In the genomic region with DNA sequence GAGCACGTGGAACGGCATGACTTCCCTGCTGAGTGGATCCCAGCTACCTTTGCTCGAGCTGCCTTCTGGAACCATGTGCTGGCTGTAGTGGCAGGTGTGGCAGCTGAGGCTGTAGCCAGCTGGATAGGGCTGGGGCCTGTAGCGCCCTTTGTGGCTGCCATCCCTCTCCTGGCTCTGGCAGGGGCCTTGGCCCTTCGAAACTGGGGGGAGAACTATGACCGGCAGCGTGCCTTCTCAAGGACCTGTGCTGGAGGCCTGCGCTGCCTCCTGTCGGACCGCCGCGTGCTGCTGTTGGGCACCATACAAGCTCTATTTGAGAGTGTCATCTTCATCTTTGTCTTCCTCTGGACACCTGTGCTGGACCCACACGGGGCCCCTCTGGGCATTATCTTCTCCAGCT, we compare ENCODE assay signal across 7 cellular contexts. TPM values are rescaled to one million over a fixed set of nuclear protein-coding genes. Genes with fewer than 3 reads are reported as not detected.
DNase-seq lines count a peak whose midpoint lies in the region; ATAC-seq and TF ChIP-seq lines count a peak whose summit lies in the region.

No MANE protein-coding gene starts in this region.

- TF ChIP-seq CTCF in RWPE1 (conservative IDR thresholded peaks at IDR 0.05; ENCODE audit: low read depth) (no peak), epithelial cell of proximal tubule (conservative IDR thresholded peaks at IDR 0.05; ENCODE audit: low read depth, low read length) (no peak)

- H3K79me2 ChIP-seq in GM23248 (ENCODE audit: insufficient read depth), result peaks cover 37% of the 10 kb centered on the region

- H4K20me1 ChIP-seq in GM23248 (ENCODE audit: insufficient read depth), result no peaks in the 10 kb centered on the region

- H3K36me3 ChIP-seq in GM23248 (ENCODE audit: low read depth), result no peaks in the 10 kb centered on the region
- peaks cover 12 to 24% (median 19%) of the 10 kb centered on the region in 3 donors for H3K36me3 ChIP-seq in skeletal muscle tissue (ENCODE audit: control insufficient read depth in 3 of 3, insufficient read depth in 3 of 3, low read length in 3 of 3)

- POLR2A ChIA-PET in RWPE1 (lab: Yijun Ruan, JAX; ENCODE audit: low non-redundant PET), result no interaction called here

- peaks cover 19% of the 10 kb centered on the region for H3K4me1 ChIP-seq in GM23248 (ENCODE audit: insufficient read depth)
- peaks cover 23 to 35% (median 27%) of the 10 kb centered on the region in 3 donors for H3K4me1 ChIP-seq in skeletal muscle tissue (ENCODE audit: control insufficient read depth in 3 of 3, insufficient read depth in 3 of 3, low read length in 3 of 3)

- H2AFZ ChIP-seq in GM23248, result no peak overlapping the region

- DNase-seq in GM23248, result no peak
- no peak for DNase-seq in RWPE1 (ENCODE audit: low spot score)
- DNase-seq in epithelial cell of proximal tubule (ENCODE audit: low read depth), result no peak
- no peak for DNase-seq in ACHN
- DNase-seq in SW 1271 (lab: John Stamatoyannopoulos, UW), result no peak

- 85 to 88% methylated on average over 13 of the region's 13 CpGs for WGBS in GM23248 (ENCODE audit: low coverage in 1 of 2, low lambda C conversion rate in 2 of 2, missing lambda C conversion rate in 2 of 2), 2 experiments

- no peak overlapping the region for H3K27ac ChIP-seq in GM23248
- peak overlapping the region; percentile 88 for H3K27ac ChIP-seq in RWPE1
- no peak overlapping the region for H3K27ac ChIP-seq in skeletal muscle tissue (ENCODE audit: low read depth, low read length)

- H3K9me2 ChIP-seq in GM23248 (ENCODE audit: insufficient read depth), result no peaks in the 10 kb centered on the region

- H3K9ac ChIP-seq in GM23248 (peak overlapping the region; percentile 91; the same call in 1 of the 2 replicates), skeletal muscle tissue (ENCODE audit: low read depth in 1 of 3, low read length in 3 of 3) (no peak overlapping the region)

- H3K4me3 ChIP-seq in GM23248, result peak overlapping the region; percentile 89
- peak overlapping the region; percentile 88 for H3K4me3 ChIP-seq in epithelial cell of proximal tubule (ENCODE audit: low read depth, low read length)
- H3K4me3 ChIP-seq in skeletal muscle tissue (ENCODE audit: low read length in 3 of 3), result peak overlapping the region; percentile 91 to 95 (median 95)

- H3K9me3 ChIP-seq in GM23248 (ENCODE audit: low read depth), result no peaks in the 10 kb centered on the region
- no peaks in the 10 kb centered on the region for H3K9me3 ChIP-seq in skeletal muscle tissue (ENCODE audit: control insufficient read depth in 3 of 3, low read length in 3 of 3)

- CTCF ChIA-PET in RWPE1 (lab: Yijun Ruan, JAX), result no interaction called here

- in situ Hi-C loops in GM23248 (cut with MboI), result no loop called here
- in situ Hi-C loops in ACHN (cut with HindIII; ENCODE audit: low pct_ligation_motif_present, low pct_unique_long_range_greater_than_20kb, low sequenced_read_pairs), result no loop called here

- peak overlapping the region; percentile 89 for H3K4me2 ChIP-seq in GM23248 (ENCODE audit: unreplicated experiment)

- no peak for ATAC-seq in GM21576 (IDR thresholded peaks at IDR 0.05; ENCODE audit: unreplicated experiment)

- H3K27me3 ChIP-seq in GM23248 (replicated peaks; ENCODE audit: insufficient read depth), result no peaks in the 10 kb centered on the region
- no peaks in the 10 kb centered on the region for H3K27me3 ChIP-seq in skeletal muscle tissue (ENCODE audit: control insufficient read depth in 3 of 3, insufficient read depth in 3 of 3, low read length in 3 of 3)

- H3F3A ChIP-seq in GM23248 (ENCODE audit: insufficient read depth), result peaks cover 15% of the 10 kb centered on the region

RNA-seq across cellular contexts. Expression of gene ESPL1, which starts 14.8 kb away (rescaled TPM):
- 5.6 and 8.5 TPM in 2 replicates for total RNA-seq in GM23248 (2014; rRNA removed; shearing (Covaris generic))
- 2.0 and 3.3 TPM in 2 replicates for polyA plus RNA-seq in GM23248 (2016; fragmentation: Nextera tagmentation; extraction: Ambion mirVana)
- 32.0 and 40.1 TPM in 2 replicates for total RNA-seq in epithelial cell of proximal tubule
- 2.6 TPM for total RNA-seq in skeletal muscle tissue

RNA-seq across cellular contexts. Expression of gene RARG, which starts 21.3 kb away (rescaled TPM):
- 75.3 and 76.6 TPM in 2 replicates for total RNA-seq in GM23248 (2014; rRNA removed; shearing (Covaris generic))
- 116 and 118 TPM in 2 replicates for polyA plus RNA-seq in GM23248 (2016; fragmentation: Nextera tagmentation; extraction: Ambion mirVana)
- total RNA-seq in epithelial cell of proximal tubule (4.2 and 6.1 TPM in 2 replicates), skeletal muscle tissue (12.5 TPM)

RNA-seq across cellular contexts. Expression of gene PFDN5, which starts 42.0 kb away (rescaled TPM):
- total RNA-seq in GM23248 (2014; rRNA removed; shearing (Covaris generic)), result 380 and 393 TPM in 2 replicates
- 609 and 625 TPM in 2 replicates for polyA plus RNA-seq in GM23248 (2016; fragmentation: Nextera tagmentation; extraction: Ambion mirVana)
- total RNA-seq in epithelial cell of proximal tubule (353 and 443 TPM in 2 replicates), skeletal muscle tissue (686 TPM)

RNA-seq across cellular contexts. Expression of gene MYG1, which starts 46.2 kb away (rescaled TPM):
- total RNA-seq in GM23248 (2014; rRNA removed; shearing (Covaris generic)), result 39.6 and 48.9 TPM in 2 replicates
- 47.8 and 52.4 TPM in 2 replicates for polyA plus RNA-seq in GM23248 (2016; fragmentation: Nextera tagmentation; extraction: Ambion mirVana)
- total RNA-seq in epithelial cell of proximal tubule (65.3 and 70.9 TPM in 2 replicates), skeletal muscle tissue (50.1 TPM)

RNA-seq across cellular contexts. Expression of gene ITGB7, which starts 46.2 kb away (rescaled TPM):
- total RNA-seq in GM23248 (2014; rRNA removed; shearing (Covaris generic)), result 1.4 and 2.4 TPM in 2 replicates
- 0.84 and 1.2 TPM in 2 replicates for polyA plus RNA-seq in GM23248 (2016; fragmentation: Nextera tagmentation; extraction: Ambion mirVana)
- 0.46 and 3.3 TPM in 2 replicates for total RNA-seq in epithelial cell of proximal tubule
- 1.6 TPM for total RNA-seq in skeletal muscle tissue
